Comparison of ENCODE assay signal across 19 cellular contexts in the genomic region with DNA sequence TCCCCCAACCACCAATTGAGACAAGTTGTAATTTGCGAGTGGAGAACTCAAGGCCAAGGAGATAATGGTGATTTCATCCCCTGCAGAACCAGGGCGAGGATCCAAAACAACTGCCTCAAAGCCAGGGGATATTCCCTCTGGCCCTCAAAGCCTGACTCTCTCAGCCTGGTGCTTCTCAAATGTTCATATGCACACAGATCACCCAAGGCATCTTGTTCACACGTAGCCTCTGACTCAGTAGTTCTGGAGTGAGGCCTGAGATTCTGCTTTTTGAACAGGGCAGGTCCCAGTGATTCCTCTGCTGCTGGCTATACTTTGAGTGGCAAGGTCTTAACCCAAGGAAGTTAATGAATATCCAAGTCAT. TPM values are rescaled to one million over a fixed set of nuclear protein-coding genes. Genes with fewer than 3 reads are reported as not detected.
DNase-seq lines count a peak whose midpoint lies in the region; ATAC-seq and TF ChIP-seq lines count a peak whose summit lies in the region.
"Had no signal": no experiment of that assay in that cellular context is flagged by ENCODE, and none has a peak within 500 bp of the region (broad histone marks: within the 10 kb centered on the region; RNA-seq: fewer than 3 reads in every experiment).

No MANE protein-coding gene starts in this region.

- H3K9me3 Mint-ChIP-seq in glutamatergic neuron (ENCODE audit: unreplicated experiment), result peaks cover 12% of the 10 kb centered on the region
- H3K9me3 Mint-ChIP-seq in progenitor cell of endocrine pancreas (ENCODE audit: low read depth), result peaks cover 4% of the 10 kb centered on the region
- H3K9me3 Mint-ChIP-seq: GM23338, H9 had no signal

- peaks cover 26% of the 10 kb centered on the region for H3K4me1 Mint-ChIP-seq in glutamatergic neuron (ENCODE audit: low read depth, unreplicated experiment)
- peaks cover 5% of the 10 kb centered on the region for H3K4me1 Mint-ChIP-seq in progenitor cell of endocrine pancreas (ENCODE audit: low read depth)
- H3K4me1 Mint-ChIP-seq: CD4-positive, CD25-positive, alpha-beta regulatory T cell; GM23338 had no signal

- H3K27ac Mint-ChIP-seq in glutamatergic neuron (ENCODE audit: unreplicated experiment) (peak overlapping the region; percentile 46), progenitor cell of endocrine pancreas (no peak overlapping the region)
- H3K27ac Mint-ChIP-seq: CD4-positive, CD25-positive, alpha-beta regulatory T cell; GM23338; H9 had no signal

- H3K4me3 ChIP-seq in right cardiac atrium (ENCODE audit: low read length), result no peak overlapping the region
- H3K4me3 ChIP-seq: BLaER1, GM23338, PC-9 had no signal

- WGBS in right cardiac atrium, result 49% methylated on average over 3 of the region's 3 CpGs

- H3K27me3 Mint-ChIP-seq in glutamatergic neuron (ENCODE audit: unreplicated experiment), result peaks cover 6% of the 10 kb centered on the region
- H3K27me3 Mint-ChIP-seq in progenitor cell of endocrine pancreas, result peaks cover 6% of the 10 kb centered on the region

- peak; percentile 66 to 72 for ATAC-seq in right cardiac atrium
- ATAC-seq in sciatic nerve, result peak; percentile 24
- ATAC-seq in HG02840 (IDR thresholded peaks at IDR 0.05; ENCODE audit: low FRiP score, unreplicated experiment), result no peak
- ATAC-seq: GM23338 had no signal

- H3K27me3 ChIP-seq in right cardiac atrium (ENCODE audit: control insufficient read depth, insufficient read depth), result no peaks in the 10 kb centered on the region
- H3K27me3 ChIP-seq: BLaER1 had no signal

- intact Hi-C loops in right cardiac atrium (cut with DNase I) (loop anchor here in 3 of 4 donors (10.0 kb wide), 1 partner anchor 224 kb away; the partner anchor contains the start of gene RARS1 (in 3 of the 3)), sciatic nerve (cut with DNase I) (no loop called here)

- no peaks in the 10 kb centered on the region for H3K9me3 ChIP-seq in right cardiac atrium (ENCODE audit: control insufficient read depth, low read length)
- H3K9me3 ChIP-seq: BLaER1 had no signal

- H3K27ac ChIP-seq in right cardiac atrium (ENCODE audit: low read length), result no peak overlapping the region
- H3K27ac ChIP-seq: BLaER1, PC-9 had no signal

- no peaks in the 10 kb centered on the region for H3K4me1 ChIP-seq in right cardiac atrium (ENCODE audit: control insufficient read depth, insufficient read depth, low read length)
- H3K4me1 ChIP-seq: BLaER1 had no signal

- no peaks in the 10 kb centered on the region for H3K36me3 Mint-ChIP-seq in glutamatergic neuron (ENCODE audit: unreplicated experiment)
- H3K36me3 Mint-ChIP-seq in progenitor cell of endocrine pancreas (ENCODE audit: insufficient read depth), result no peaks in the 10 kb centered on the region
- H3K36me3 Mint-ChIP-seq: CD4-positive, CD25-positive, alpha-beta regulatory T cell had no signal

- DNase-seq in amniotic epithelial cell (ENCODE audit: low read depth) (peak; percentile 14), glutamatergic neuron (no peak), right cardiac atrium (peak in 1 of 3 donors; percentile 47), sciatic nerve (ENCODE audit: low spot score) (no peak), progenitor cell of endocrine pancreas (ENCODE audit: low spot score, unreplicated experiment) (no peak), NCI-H2107 (lab: John Stamatoyannopoulos, UW) (no peak)
- DNase-seq: CD4-positive, CD25-positive, alpha-beta regulatory T cell; DND-41; H9; KBM-7; MV-4-11; NCI-H1105 treated with DMSO at 0.1 percent for 48 hours; NCI-H146; NCI-H526 treated with DMSO at 0.1 percent for 48 hours; PC-9; SHP77 had no signal

- TF ChIP-seq CTCF in glutamatergic neuron (IDR thresholded peaks at IDR 0.05; ENCODE audit: partially characterized antibody, unreplicated experiment) (no peak), progenitor cell of endocrine pancreas (IDR thresholded peaks at IDR 0.05; ENCODE audit: unreplicated experiment) (no peak)

- H3K4me3 Mint-ChIP-seq in glutamatergic neuron (ENCODE audit: unreplicated experiment) (peak overlapping the region; percentile 43), progenitor cell of endocrine pancreas (ENCODE audit: low read depth) (no peak overlapping the region)
- H3K4me3 Mint-ChIP-seq: CD4-positive, CD25-positive, alpha-beta regulatory T cell; GM23338; H9 had no signal

RNA-seq across cellular contexts. Expression of gene WWC1, which starts 30.3 kb away (rescaled TPM):
- total RNA-seq in glutamatergic neuron (ENCODE audit: unreplicated experiment) (1.5 TPM), right cardiac atrium (1 to 10 TPM in 3 of 4 donors, under 1 TPM in 1; 0.79 to 1.7 (median 1.2) TPM), sciatic nerve (2.1 TPM), progenitor cell of endocrine pancreas (62.3 and 70.3 TPM in 2 replicates)
- 0.45 TPM for polyA plus RNA-seq in right cardiac atrium

Comparison
In these comparisons a context has a peak if more than half of its experiments do, and no peak if none do; other contexts are left out.
1. RNA of gene WWC1, which starts 30.3 kb away (total RNA-seq): 62.3 to 70.3 TPM in progenitor cell of endocrine pancreas; 2.1 TPM in sciatic nerve (single experiment), 1.5 TPM in glutamatergic neuron (single experiment) and 0.79 to 1.7 TPM in right cardiac atrium; every median in the first group is over 10 times any median in the second.